Comparison of ENCODE assay signal across 7 cellular contexts in the genomic region with DNA sequence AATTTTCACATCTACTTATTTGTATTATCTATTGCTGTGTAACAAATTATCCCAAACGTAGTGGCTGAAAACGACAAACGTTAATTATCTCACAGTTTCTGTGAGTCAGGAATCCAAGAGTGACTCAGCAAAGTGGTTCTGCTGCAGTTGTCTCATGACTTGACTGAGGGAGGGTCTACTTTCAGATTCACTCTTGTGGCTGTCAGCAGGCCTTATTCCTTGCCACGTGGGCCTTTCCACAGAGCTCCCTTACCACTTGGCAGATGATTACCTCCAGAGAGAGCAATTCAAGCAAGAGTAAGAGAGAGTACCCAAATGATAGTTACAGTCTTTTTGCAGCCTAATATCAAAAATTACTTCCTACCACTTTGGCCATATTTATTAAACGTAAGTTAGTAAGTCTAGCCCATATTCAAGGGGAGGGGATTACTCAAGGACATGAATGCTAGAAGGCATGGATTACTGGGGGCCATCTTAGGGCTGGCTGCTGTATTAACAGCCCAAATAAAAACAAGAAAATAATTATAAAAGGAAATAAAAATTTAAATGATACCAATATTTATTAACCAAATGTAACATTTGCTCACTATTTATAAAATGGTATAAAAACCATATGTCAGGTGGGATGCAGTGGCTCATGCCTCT. TPM values are rescaled to one million over a fixed set of nuclear protein-coding genes. Genes with fewer than 3 reads are reported as not detected.
A peak's percentile ranks its signal among the peaks of the same experiment; 100 is the strongest.
DNase-seq lines count a peak whose midpoint lies in the region; ATAC-seq, FAIRE-seq and TF ChIP-seq lines count a peak whose summit lies in the region.

No MANE protein-coding gene starts in this region.

- peak; percentile 82 for ATAC-seq in GM18502 (IDR thresholded peaks at IDR 0.05; ENCODE audit: poor library complexity, unreplicated experiment)

- dilution Hi-C loops in endothelial cell of umbilical vein (cut with MboI; ENCODE audit: extremely low pct_ligation_motif_present, low sequenced_read_pairs) = no loop called here

- H3K27ac ChIP-seq in endothelial cell of umbilical vein (ENCODE audit: insufficient read depth, low read depth, low read length) (no peak overlapping the region), WERI-Rb-1 (no peak overlapping the region)

- H3K27me3 ChIP-seq in endothelial cell of umbilical vein (ENCODE audit: control insufficient read depth in 2 of 2, insufficient read depth in 2 of 2, low read length in 2 of 2) = no peaks in the 10 kb centered on the region
- no peaks in the 10 kb centered on the region for H3K27me3 ChIP-seq in WERI-Rb-1 (ENCODE audit: insufficient read depth, low read depth, severe bottlenecking)

- no peak overlapping the region for H3K9ac ChIP-seq in endothelial cell of umbilical vein (replicated peaks; ENCODE audit: extremely low read depth, insufficient read depth, low read length)

- CTCF ChIA-PET in endothelial cell of umbilical vein (lab: Charles Lee) = interaction anchor here (1.5 kb wide), 1 partner anchor 18 kb away, joined by 3 read pairs; no protein-coding TSS in a partner anchor

- intact Hi-C loops in endothelial cell of umbilical vein (cut with micrococcal nuclease) = no loop called here

- no peaks in the 10 kb centered on the region for H3K79me2 ChIP-seq in endothelial cell of umbilical vein (ENCODE audit: control insufficient read depth, insufficient read depth, low read length)

- no peak for TF ChIP-seq CTCF in endothelial cell of umbilical vein (IDR thresholded peaks at IDR 0.05; ENCODE audit: extremely low read depth in 1 of 2, insufficient read depth in 1 of 2, low read depth in 1 of 2, low read length in 2 of 2)
- TF ChIP-seq CTCF in WERI-Rb-1 (IDR thresholded peaks at IDR 0.05; ENCODE audit: low read depth, low read length) = no peak

- no peak for TF ChIP-seq POLR2A in endothelial cell of umbilical vein (IDR thresholded peaks at IDR 0.05; ENCODE audit: low read depth, low read length)

- no peaks in the 10 kb centered on the region for H4K20me1 ChIP-seq in endothelial cell of umbilical vein (replicated peaks; ENCODE audit: control insufficient read depth, extremely low read depth, insufficient read depth, low read length)

- no TSS peak for BruUV-seq in endothelial cell of umbilical vein (replicated peaks; lab: Mats Ljungman, UMichigan)

- H2AFZ ChIP-seq in endothelial cell of umbilical vein (ENCODE audit: low read depth, low read length) = peak overlapping the region; percentile 64

- H3K4me1 ChIP-seq in endothelial cell of umbilical vein (ENCODE audit: control insufficient read depth, extremely low read depth, insufficient read depth, low read length) = no peaks in the 10 kb centered on the region

- no peak for FAIRE-seq in endothelial cell of umbilical vein (lab: Jason Lieb, UNC)

- peak; percentile 67 for DNase-seq in H4 (ENCODE audit: low spot score)
- DNase-seq in NCI-H460 (ENCODE audit: extremely low read depth, low read depth) = peak; percentile 89
- peak; percentile 15 for DNase-seq in endothelial cell of umbilical vein (ENCODE audit: low read depth, low spot score)
- peak; percentile 3 to 8 for DNase-seq in stimulated activated CD4-positive, alpha-beta T cell treated with anti-CD3 and anti-CD28 coated beads, Interleukin-2, amount 100 ng/mL, for 48 hours
- DNase-seq in WERI-Rb-1 = no peak
- no peak for DNase-seq in NCI-H1694 treated with DMSO at 0.1 percent for 48 hours (lab: John Stamatoyannopoulos, UW)

- H3K4me3 ChIP-seq in endothelial cell of umbilical vein (replicated peaks in 1 of 3; ENCODE audit: insufficient read depth in 1 of 3, low read depth in 1 of 3, low read length in 3 of 3) (no peak overlapping the region), WERI-Rb-1 (ENCODE audit: low read depth, low read length) (no peak overlapping the region)

- no peaks in the 10 kb centered on the region for H3K9me1 ChIP-seq in endothelial cell of umbilical vein (replicated peaks; ENCODE audit: control insufficient read depth, extremely low read depth, insufficient read depth, low read length)

- no peaks in the 10 kb centered on the region for H3K9me3 ChIP-seq in endothelial cell of umbilical vein (replicated peaks; ENCODE audit: control insufficient read depth, insufficient read depth, low read length)
- no peaks in the 10 kb centered on the region for H3K9me3 ChIP-seq in WERI-Rb-1 (ENCODE audit: severe bottlenecking)

- POLR2A ChIA-PET in endothelial cell of umbilical vein (lab: Charles Lee) = no interaction called here

- no peak overlapping the region for H3K4me2 ChIP-seq in endothelial cell of umbilical vein (ENCODE audit: insufficient read depth, low read length)

- H3K36me3 ChIP-seq in endothelial cell of umbilical vein (ENCODE audit: control insufficient read depth in 2 of 2, extremely low read depth in 1 of 2, insufficient read depth in 2 of 2, low read length in 2 of 2) (no peaks in the 10 kb centered on the region), WERI-Rb-1 (no peaks in the 10 kb centered on the region)

TF ChIP-seq in endothelial cell of umbilical vein, 7 proteins besides CTCF, POLR2A, EP300 and RAD21:
- TF ChIP-seq FOS (IDR thresholded peaks at IDR 0.05; ENCODE audit: borderline replicate concordance, insufficient read depth, low read length) (no peak), MAX (IDR thresholded peaks at IDR 0.05; ENCODE audit: insufficient read depth, insufficient read length) (no peak), MYC (IDR thresholded peaks at IDR 0.05; ENCODE audit: low read depth, low read length) (no peak), POLR2AphosphoS5 (IDR thresholded peaks at IDR 0.05; ENCODE audit: insufficient read depth, low read depth, low read length) (no peak), EZH2 (IDR thresholded peaks at IDR 0.05; ENCODE audit: borderline replicate concordance, low read depth, low read length, severe bottlenecking) (no peak), GATA2 (IDR thresholded peaks at IDR 0.05; ENCODE audit: insufficient read depth, insufficient read length, low read depth, low read length) (no peak), JUN (IDR thresholded peaks at IDR 0.05; ENCODE audit: borderline replicate concordance, insufficient read depth, insufficient read length, low read depth) (no peak)

RNA-seq across cellular contexts. Expression of gene NBEAL1, which starts 48.7 kb away (rescaled TPM):
- 3.8 and 5.4 TPM in 2 replicates for total RNA-seq in H4 (2014; rRNA removed; shearing (Covaris generic))
- 16.2 and 23.3 TPM in 2 replicates for total RNA-seq in NCI-H460 (2014; rRNA removed; shearing (Covaris generic))
- polyA plus RNA-seq in NCI-H460 (2014; cell fraction: nucleus; rRNA removed) = 7.5 and 8.3 TPM in 2 replicates
- total RNA-seq in endothelial cell of umbilical vein = 23.3 and 23.4 TPM in 2 replicates
- 1.4 and 2.1 TPM in 2 replicates for polyA plus RNA-seq in endothelial cell of umbilical vein
- 1.9 and 2.8 TPM in 2 replicates for polyA plus RNA-seq in endothelial cell of umbilical vein (2011; cell fraction: cytosol; rRNA removed)
- 7.4 and 7.7 TPM in 2 replicates for polyA plus RNA-seq in endothelial cell of umbilical vein (2011; cell fraction: nucleus; rRNA removed)
- 5.4 and 8.8 TPM in 2 replicates for polyA plus RNA-seq in endothelial cell of umbilical vein (2012)
- 19.6 and 23.1 TPM in 2 replicates for polyA minus RNA-seq in endothelial cell of umbilical vein
- 10.7 TPM for polyA minus RNA-seq in endothelial cell of umbilical vein (2011; cell fraction: cytosol; rRNA and poly(A)+ RNA removed)
- 51.2 and 59.0 TPM in 2 replicates for polyA minus RNA-seq in endothelial cell of umbilical vein (2011; cell fraction: nucleus; rRNA and poly(A)+ RNA removed)

RNA-seq across cellular contexts. Expression of gene CARF, which starts 53.9 kb away (rescaled TPM):
- 3.9 and 5.0 TPM in 2 replicates for total RNA-seq in H4 (2014; rRNA removed; shearing (Covaris generic))
- total RNA-seq in NCI-H460 (2014; rRNA removed; shearing (Covaris generic)) = 2.2 and 5.2 TPM in 2 replicates
- polyA plus RNA-seq in NCI-H460 (2014; cell fraction: nucleus; rRNA removed) = 4.5 and 6.6 TPM in 2 replicates
- 3.2 and 3.7 TPM in 2 replicates for total RNA-seq in endothelial cell of umbilical vein
- polyA plus RNA-seq in endothelial cell of umbilical vein = 1.0 and 1.6 TPM in 2 replicates
- 0.97 and 1.6 TPM in 2 replicates for polyA plus RNA-seq in endothelial cell of umbilical vein (2011; cell fraction: cytosol; rRNA removed)
- 6.9 and 8.9 TPM in 2 replicates for polyA plus RNA-seq in endothelial cell of umbilical vein (2011; cell fraction: nucleus; rRNA removed)
- 1.2 and 1.3 TPM in 2 replicates for polyA plus RNA-seq in endothelial cell of umbilical vein (2012)
- 4.8 and 5.0 TPM in 2 replicates for polyA minus RNA-seq in endothelial cell of umbilical vein
- polyA minus RNA-seq in endothelial cell of umbilical vein (2011; cell fraction: cytosol; rRNA and poly(A)+ RNA removed) = 0.92 TPM
- polyA minus RNA-seq in endothelial cell of umbilical vein (2011; cell fraction: nucleus; rRNA and poly(A)+ RNA removed) = 6.1 and 8.7 TPM in 2 replicates

RNA-seq across cellular contexts. Expression of gene WDR12, which starts 54.5 kb away (rescaled TPM):
- total RNA-seq in H4 (2014; rRNA removed; shearing (Covaris generic)) = 52.6 and 60.2 TPM in 2 replicates
- 161 and 177 TPM in 2 replicates for total RNA-seq in NCI-H460 (2014; rRNA removed; shearing (Covaris generic))
- polyA plus RNA-seq in NCI-H460 (2014; cell fraction: nucleus; rRNA removed) = 64.1 and 154 TPM in 2 replicates
- 65.6 and 67.1 TPM in 2 replicates for total RNA-seq in endothelial cell of umbilical vein
- 5.6 and 8.5 TPM in 2 replicates for polyA plus RNA-seq in endothelial cell of umbilical vein
- polyA plus RNA-seq in endothelial cell of umbilical vein (2011; cell fraction: cytosol; rRNA removed) = 11.7 and 14.9 TPM in 2 replicates
- polyA plus RNA-seq in endothelial cell of umbilical vein (2011; cell fraction: nucleus; rRNA removed) = 24.7 and 40.2 TPM in 2 replicates
- polyA plus RNA-seq in endothelial cell of umbilical vein (2012) = 52.6 and 80.9 TPM in 2 replicates
- polyA minus RNA-seq in endothelial cell of umbilical vein = 13.1 and 16.1 TPM in 2 replicates
- polyA minus RNA-seq in endothelial cell of umbilical vein (2011; cell fraction: cytosol; rRNA and poly(A)+ RNA removed) = 27.2 TPM
- polyA minus RNA-seq in endothelial cell of umbilical vein (2011; cell fraction: nucleus; rRNA and poly(A)+ RNA removed) = 12.1 and 13.6 TPM in 2 replicates

Comparison
In these comparisons a context has a peak if more than half of its experiments do, and no peak if none do; other contexts are left out.
1. DNase-seq: peak in H4 (single experiment), NCI-H460 (single experiment), endothelial cell of umbilical vein (single experiment) and stimulated activated CD4-positive, alpha-beta T cell treated with anti-CD3 and anti-CD28 coated beads, Interleukin-2, amount 100 ng/mL, for 48 hours (2 of 2); none in WERI-Rb-1 (single experiment) and NCI-H1694 treated with DMSO at 0.1 percent for 48 hours (single experiment).